Comparison of ENCODE assay signal across 1 cellular context in genomic region chr7:11233871-11234270, GRCh38.
TF ChIP-seq lines count a peak whose summit lies in the region.

No MANE protein-coding gene starts in this region.

TF ChIP-seq in GM23338, 12 proteins besides CTCF, POLR2A, EP300 and RAD21 (continued from another document):
- no peak for TF ChIP-seq ETS1 (IDR thresholded peaks at IDR 0.05)
- TF ChIP-seq STAT1 (IDR thresholded peaks at IDR 0.05; ENCODE audit: unreplicated experiment): no peak
- no peak for TF ChIP-seq ZNF331 (CRISPR knock-in tag; IDR thresholded peaks at IDR 0.05; ENCODE audit: low read depth)
- TF ChIP-seq POLR2AphosphoS5 (IDR thresholded peaks at IDR 0.05; ENCODE audit: low read depth): no peak
- no peak for TF ChIP-seq ZNF462 (CRISPR knock-in tag; IDR thresholded peaks at IDR 0.05)
- TF ChIP-seq EZH2 (IDR thresholded peaks at IDR 0.05; ENCODE audit: low read depth, unreplicated experiment): no peak
- TF ChIP-seq NANOG (IDR thresholded peaks at IDR 0.05; ENCODE audit: borderline replicate concordance): no peak
- TF ChIP-seq JUNB (IDR thresholded peaks at IDR 0.05; ENCODE audit: unreplicated experiment): no peak
